Comparison of ENCODE assay signal across 9 cellular contexts in genomic region chr11:76209671-76209955, GRCh38. TPM values are rescaled to one million over a fixed set of nuclear protein-coding genes. Genes with fewer than 3 reads are reported as not detected.
DNase-seq lines count a peak whose midpoint lies in the region; ATAC-seq, FAIRE-seq and TF ChIP-seq lines count a peak whose summit lies in the region.
"Had no signal": no experiment of that assay in that cellular context is flagged by ENCODE, and none has a peak within 500 bp of the region (broad histone marks: within the 10 kb centered on the region; RNA-seq: fewer than 3 reads in every experiment).

No MANE protein-coding gene starts in this region.

- H3K27ac Mint-ChIP-seq in IgD-negative memory B cell (no peak overlapping the region), natural killer cell (no peak overlapping the region)

- H3K27me3 Mint-ChIP-seq in IgD-negative memory B cell (peaks cover 33% of the 10 kb centered on the region), natural killer cell (ENCODE audit: low read depth in 2 of 2) (peaks cover 11 to 42% of the 10 kb centered on the region in 2 donors)

- FAIRE-seq in RCC 7860 (lab: Jason Lieb, UNC), result no peak

- DNase-seq in AG09309 (ENCODE audit: low read depth) (no peak), dermis blood vessel endothelial cell (peak; percentile 13), natural killer cell (no peak), RCC 7860 (ENCODE audit: low spot score) (no peak), Ammon's horn (ENCODE audit: low spot score) (no peak)
- DNase-seq: activated CD4-positive, alpha-beta T cell treated with anti-CD3 and anti-CD28 coated beads, Interleukin-2, amount 50 U/mL, for 1 hour had no signal

- TF ChIP-seq CTCF in AG09309 (IDR thresholded peaks at IDR 0.05; ENCODE audit: control insufficient read depth, insufficient read depth, low read depth, low read length, missing control alignments) (no peak), natural killer cell (IDR thresholded peaks at IDR 0.05) (no peak)

- H3K4me1 Mint-ChIP-seq in IgD-negative memory B cell (peaks cover 0 to 15% (median 10%) of the 10 kb centered on the region in 3 donors), natural killer cell (peaks cover 8 to 40% of the 10 kb centered on the region in 2 donors)

- no peak for ATAC-seq in natural killer cell
- no peak for ATAC-seq in HG02970 (IDR thresholded peaks at IDR 0.05; ENCODE audit: low FRiP score, unreplicated experiment)
- ATAC-seq in HG03460 (IDR thresholded peaks at IDR 0.05; ENCODE audit: unreplicated experiment), result no peak

- H3K9me3 Mint-ChIP-seq in IgD-negative memory B cell, result no peaks in the 10 kb centered on the region
- no peaks in the 10 kb centered on the region for H3K9me3 Mint-ChIP-seq in natural killer cell

- H3K4me3 Mint-ChIP-seq in IgD-negative memory B cell, result peak overlapping the region in 3 of 4 donors; percentile 58 to 81 (median 74)
- H3K4me3 Mint-ChIP-seq in natural killer cell, result peak overlapping the region; percentile 45

- H3K36me3 Mint-ChIP-seq in IgD-negative memory B cell (no peaks in the 10 kb centered on the region), natural killer cell (no peaks in the 10 kb centered on the region)

- peak overlapping the region; percentile 20 for H3K4me3 ChIP-seq in AG09309 (ENCODE audit: control insufficient read depth, low read depth, low read length)

- intact Hi-C loops in natural killer cell (cut with micrococcal nuclease), result loop anchor here (5.0 kb wide), 3 partner anchors 57 to 473 kb away; no protein-coding TSS in a partner anchor

RNA-seq across cellular contexts. Expression of gene WNT11, which starts 3.3 kb away (rescaled TPM):
- polyA plus RNA-seq in IgD-negative memory B cell, result not detected
- total RNA-seq in dermis blood vessel endothelial cell, result 0.09 TPM in 1 of 2 replicates, not detected in the other
- 1 to 10 TPM in 1 of 3 donors, under 1 TPM in 2; 0.47 to 1.3 (median 0.80) TPM for total RNA-seq in natural killer cell
